Comparison of ENCODE assay signal across 15 cellular contexts in the genomic region with DNA sequence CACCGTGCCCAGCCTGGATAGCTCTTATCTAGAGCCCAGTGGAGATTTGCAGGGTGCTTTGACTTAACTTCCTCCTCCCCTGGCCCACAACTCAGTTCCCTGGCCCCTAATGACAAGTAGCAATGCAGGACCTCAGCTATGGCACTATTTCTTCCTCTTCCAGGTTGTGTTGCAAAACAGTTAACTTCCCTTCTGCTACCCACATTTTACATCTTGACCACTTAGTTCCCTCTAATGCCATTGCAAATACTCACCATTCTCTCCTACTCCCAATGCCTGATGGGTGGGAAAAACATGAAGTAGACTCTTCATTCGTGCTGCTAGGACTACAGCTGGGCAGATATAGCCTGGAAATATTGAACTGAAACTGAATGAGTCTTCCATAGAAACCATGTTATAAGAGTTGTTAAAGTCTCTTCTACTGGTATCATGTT. TPM values are rescaled to one million over a fixed set of nuclear protein-coding genes. Genes with fewer than 3 reads are reported as not detected.
A peak's percentile ranks its signal among the peaks of the same experiment; 100 is the strongest.
DNase-seq lines count a peak whose midpoint lies in the region; ATAC-seq and TF ChIP-seq lines count a peak whose summit lies in the region.
"Had no signal": no experiment of that assay in that cellular context is flagged by ENCODE, and none has a peak within 500 bp of the region (broad histone marks: within the 10 kb centered on the region; RNA-seq: fewer than 3 reads in every experiment).

No MANE protein-coding gene starts in this region.

- TF ChIP-seq EP300 in ovary (IDR thresholded peaks at IDR 0.05): no peak
- TF ChIP-seq EP300 in suprapubic skin (IDR thresholded peaks at IDR 0.05): no peak

- no peak overlapping the region for H3K4me3 ChIP-seq in ovary
- no peak overlapping the region for H3K4me3 ChIP-seq in suprapubic skin
- H3K4me3 ChIP-seq in MG63: no peak overlapping the region
- H3K4me3 ChIP-seq: coronary artery, SJSA1, stomach had no signal

- no peaks in the 10 kb centered on the region for H3K36me3 ChIP-seq in ovary
- peaks cover 13% of the 10 kb centered on the region for H3K36me3 ChIP-seq in suprapubic skin
- no peaks in the 10 kb centered on the region for H3K36me3 ChIP-seq in MG63
- H3K36me3 ChIP-seq: SJSA1 had no signal

- no peak overlapping the region for H3K27ac Mint-ChIP-seq in naive thymus-derived CD8-positive, alpha-beta T cell

- TF ChIP-seq CTCF in ovary (IDR thresholded peaks at IDR 0.05): no peak
- TF ChIP-seq CTCF in suprapubic skin (IDR thresholded peaks at IDR 0.05): no peak

- TF ChIP-seq POLR2A in ovary (IDR thresholded peaks at IDR 0.05) (no peak), suprapubic skin (IDR thresholded peaks at IDR 0.05) (no peak)

- POLR2A ChIA-PET in naive thymus-derived CD8-positive, alpha-beta T cell (lab: Charles Lee): no interaction called here

- H3K27me3 ChIP-seq in ovary (no peaks in the 10 kb centered on the region), suprapubic skin (no peaks in the 10 kb centered on the region), MG63 (no peaks in the 10 kb centered on the region)
- H3K27me3 ChIP-seq: SJSA1, stomach had no signal

- H3K4me3 Mint-ChIP-seq in naive thymus-derived CD8-positive, alpha-beta T cell: no peak overlapping the region

- H3K36me3 Mint-ChIP-seq in naive thymus-derived CD8-positive, alpha-beta T cell: peaks cover 16 to 32% (median 22%) of the 10 kb centered on the region in 3 donors

- H3K9me3 ChIP-seq in ovary (no peaks in the 10 kb centered on the region), suprapubic skin (no peaks in the 10 kb centered on the region), MG63 (no peaks in the 10 kb centered on the region)
- H3K9me3 ChIP-seq: SJSA1, stomach had no signal

- DNase-seq in GF-D8 (lab: John Stamatoyannopoulos, UW): peak; percentile 99
- DNase-seq in NOMO-1 treated with DMSO at 0.1 percent for 48 hours (lab: John Stamatoyannopoulos, UW; ENCODE audit: unreplicated experiment): peak; percentile 100
- peak; percentile 47 for DNase-seq in Right ventricle myocardium superior
- DNase-seq in pons (ENCODE audit: low spot score): peak; percentile 92
- DNase-seq in ovary: no peak
- DNase-seq in suprapubic skin (ENCODE audit: low spot score in 2 of 2): no peak
- no peak for DNase-seq in MG63
- no peak for DNase-seq in naive thymus-derived CD8-positive, alpha-beta T cell
- DNase-seq: activated CD4-positive, CD25-positive, alpha-beta regulatory T cell treated with anti-CD3 and anti-CD28 coated beads, Interleukin-2, amount 50 U/mL, for 72 hours; NCI-H82; stimulated activated CD4-positive, alpha-beta T cell treated with anti-CD3 and anti-CD28 coated beads, Interleukin-4, amount 100 ng/mL, for 4 hours; stomach had no signal

- peak; percentile 34 for ATAC-seq in Right ventricle myocardium superior (ENCODE audit: poor library complexity)
- no peak for ATAC-seq in naive thymus-derived CD8-positive, alpha-beta T cell
- ATAC-seq: HCT116 had no signal

- 82 to 90% (median 84%) methylated on average over 2 of the region's 2 CpGs for WGBS in ovary, 3 donors
- WGBS in suprapubic skin: 76% methylated on average over 2 of the region's 2 CpGs

- intact Hi-C loops in Right ventricle myocardium superior (cut with DNase I): no loop called here
- intact Hi-C loops in ovary (cut with DNase I): no loop called here

- H3K27ac ChIP-seq in ovary (no peak overlapping the region), suprapubic skin (no peak overlapping the region)
- H3K27ac ChIP-seq: SJSA1 had no signal

- H3K27me3 Mint-ChIP-seq in naive thymus-derived CD8-positive, alpha-beta T cell: no peaks in the 10 kb centered on the region

- no peaks in the 10 kb centered on the region for H3K9me3 Mint-ChIP-seq in naive thymus-derived CD8-positive, alpha-beta T cell

- peaks cover 9 to 24% (median 20%) of the 10 kb centered on the region in 4 donors for H3K4me1 Mint-ChIP-seq in naive thymus-derived CD8-positive, alpha-beta T cell

- no peaks in the 10 kb centered on the region for H3K4me1 ChIP-seq in ovary (ENCODE audit: insufficient read depth)
- no peaks in the 10 kb centered on the region for H3K4me1 ChIP-seq in suprapubic skin
- H3K4me1 ChIP-seq: SJSA1 had no signal

RNA-seq across cellular contexts. Expression of a gene that starts 39.1 kb away (rescaled TPM):
- total RNA-seq in Right ventricle myocardium superior (11.5 TPM), ovary (10 to 100 TPM in 4 of 7 donors, 1 to 10 TPM in 3; 3.5 to 20.5 (median 10.5) TPM), suprapubic skin (1 to 10 TPM; 6.2 to 9.2 (median 8.2) TPM)
- polyA plus RNA-seq in ovary: 10 to 100 TPM in 1 of 2 donors, 1 to 10 TPM in 1; 4.9 to 22.4 TPM
- not detected in 2 replicates for total RNA-seq in MG63 (2014; rRNA removed; shearing (Covaris generic); ENCODE audit: low replicate concordance)
- 1 to 10 TPM; 6.1 to 7.0 TPM for total RNA-seq in naive thymus-derived CD8-positive, alpha-beta T cell
- 1 to 10 TPM in 1 of 3 donors, under 1 TPM in 2; 0.48 to 3.1 (median 0.55) TPM for polyA plus RNA-seq in naive thymus-derived CD8-positive, alpha-beta T cell

Comparison
In these comparisons a context has a peak if more than half of its experiments do, and no peak if none do; other contexts are left out.
1. DNase-seq: peak in GF-D8 (single experiment), NOMO-1 treated with DMSO at 0.1 percent for 48 hours (single experiment), Right ventricle myocardium superior (single experiment) and pons (single experiment); none in ovary (0 of 5), suprapubic skin (0 of 2), MG63 (single experiment) and naive thymus-derived CD8-positive, alpha-beta T cell (0 of 10).